ENCODE assay signal across 8 cellular contexts in the genomic region with DNA sequence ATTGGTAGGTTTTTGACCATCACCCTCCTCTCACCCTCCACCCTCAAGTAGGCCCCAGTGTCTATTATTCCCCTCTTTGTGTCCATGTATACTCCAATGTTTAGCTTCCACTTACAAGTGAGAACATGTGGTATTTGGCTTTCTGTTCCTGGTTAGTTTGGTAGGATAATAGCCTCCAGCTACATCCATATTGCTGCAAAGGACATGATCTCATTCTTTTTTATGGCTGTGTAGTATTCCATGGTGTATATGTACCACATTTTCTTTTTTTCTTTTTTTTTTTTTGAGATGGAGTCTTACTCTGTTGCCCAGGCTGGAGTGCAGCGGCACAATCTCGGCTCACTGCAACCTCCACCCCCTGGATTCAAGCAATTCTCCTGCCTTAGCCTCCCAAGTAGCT.
A peak's percentile ranks its signal among the peaks of the same experiment; 100 is the strongest.
DNase-seq lines count a peak whose midpoint lies in the region; ATAC-seq, FAIRE-seq and TF ChIP-seq lines count a peak whose summit lies in the region.
"Not testable (repeated sequence)": the region's sequence is repeated elsewhere in the genome, so short reads cannot be mapped to it uniquely, and the experiment has no call there.

No MANE protein-coding gene starts in this region.

- ATAC-seq in A549; SK-N-SH treated with all-trans-retinoic acid at 6 μM for 48 hours; activated CD8-positive, alpha-beta memory T cell treated with anti-CD3 and anti-CD28 coated beads, Interleukin-2, amount 10 ng/mL, durations not matched to agents 7 days and 5 days; activated naive CD4-positive, alpha-beta T cell treated with anti-CD3 and anti-CD28 coated beads, Interleukin-2, amount 50 U/mL, for 72 hours; natural killer cell treated with Interleukin-12 subunit alpha and Interleukin-12 subunit beta and Interleukin-15 and Interleukin-18, amount 100 ng/mL, for 72 hours: not testable (repeated sequence)

- peaks cover 55% of the 10 kb centered on the region for H3K4me1 ChIP-seq in A549
- H3K4me1 ChIP-seq in HEK293 (ENCODE audit: control insufficient read depth, insufficient read depth, low read length); vagina: not testable (repeated sequence)

- H3K36me3 ChIP-seq in HEK293 (ENCODE audit: control insufficient read depth in 2 of 2, insufficient read depth in 1 of 2, low read length in 2 of 2); vagina: not testable (repeated sequence)

- H3K4me2 ChIP-seq in A549, result peak overlapping the region; percentile 62; the same call in 1 of the 3 replicates

- peak overlapping the region; percentile 81 to 87 for H3K27ac ChIP-seq in A549
- not testable (repeated sequence) for H3K27ac ChIP-seq in HEK293 (ENCODE audit: extremely low read depth, low read depth, low read length)
- H3K27ac ChIP-seq in vagina, result peak overlapping the region; percentile 43

- not testable (repeated sequence) for DNase-seq in A549 (ENCODE audit: low read depth in 1 of 2, low spot score in 1 of 2); activated CD8-positive, alpha-beta memory T cell treated with anti-CD3 and anti-CD28 coated beads, Interleukin-2, amount 10 ng/mL, durations not matched to agents 7 days and 5 days; activated naive CD4-positive, alpha-beta T cell treated with anti-CD3 and anti-CD28 coated beads, Interleukin-2, amount 50 U/mL, for 72 hours (ENCODE audit: low spot score in 2 of 2); MCF 10A (ENCODE audit: unreplicated experiment); natural killer cell treated with Interleukin-12 subunit alpha and Interleukin-12 subunit beta and Interleukin-15 and Interleukin-18, amount 100 ng/mL, for 72 hours (ENCODE audit: low spot score); vagina (ENCODE audit: extremely low spot score in 2 of 2)

- FAIRE-seq in A549 (lab: Jason Lieb, UNC), result peak; percentile 32

- not testable (repeated sequence) for TF ChIP-seq CTCF in A549 (IDR thresholded peaks at IDR 0.05); HEK293 (tag by site-specific recombination; IDR thresholded peaks at IDR 0.05); MCF 10A (IDR thresholded peaks at IDR 0.05; ENCODE audit: unreplicated experiment); vagina (IDR thresholded peaks at IDR 0.05)

- peak overlapping the region; percentile 67 for H3K27ac Mint-ChIP-seq in activated CD8-positive, alpha-beta memory T cell treated with anti-CD3 and anti-CD28 coated beads, Interleukin-2, amount 10 ng/mL, durations not matched to agents 7 days and 5 days
- peak overlapping the region; percentile 24 to 80 for H3K27ac Mint-ChIP-seq in activated naive CD4-positive, alpha-beta T cell treated with anti-CD3 and anti-CD28 coated beads, Interleukin-2, amount 50 U/mL, for 72 hours
- not testable (repeated sequence) for H3K27ac Mint-ChIP-seq in MCF 10A (ENCODE audit: low read depth, unreplicated experiment)
- peak overlapping the region in 1 of 2 donors; percentile 80 for H3K27ac Mint-ChIP-seq in natural killer cell treated with Interleukin-12 subunit alpha and Interleukin-12 subunit beta and Interleukin-15 and Interleukin-18, amount 100 ng/mL, for 72 hours

- not testable (repeated sequence) for H3K9me3 Mint-ChIP-seq in activated CD8-positive, alpha-beta memory T cell treated with anti-CD3 and anti-CD28 coated beads, Interleukin-2, amount 10 ng/mL, durations not matched to agents 7 days and 5 days (ENCODE audit: low read depth); MCF 10A (ENCODE audit: unreplicated experiment); natural killer cell treated with Interleukin-12 subunit alpha and Interleukin-12 subunit beta and Interleukin-15 and Interleukin-18, amount 100 ng/mL, for 72 hours
- H3K9me3 Mint-ChIP-seq in activated naive CD4-positive, alpha-beta T cell treated with anti-CD3 and anti-CD28 coated beads, Interleukin-2, amount 50 U/mL, for 72 hours, result peaks cover 0 to 13% of the 10 kb centered on the region in 2 donors

- CTCF ChIA-PET in A549 (lab: Yijun Ruan, JAX), result interaction anchor here (0.6 to 0.8 kb wide), 2 partner anchors 19 to 116 kb away, joined by 3 read pairs; no protein-coding TSS in a partner anchor
- CTCF ChIA-PET in HEK293 (lab: Yijun Ruan, JAX), result interaction anchor here (0.6 kb wide), 1 partner anchor 676 kb away, joined by 3 read pairs; no protein-coding TSS in a partner anchor
- CTCF ChIA-PET in activated CD8-positive, alpha-beta memory T cell treated with anti-CD3 and anti-CD28 coated beads, Interleukin-2, amount 10 ng/mL, durations not matched to agents 7 days and 5 days (lab: Charles Lee), result interaction anchor here (0.6 kb wide), 1 partner anchor 343 kb away, joined by 3 read pairs; no protein-coding TSS in a partner anchor
- CTCF ChIA-PET in MCF 10A (lab: Yijun Ruan, JAX), result interaction anchor here (0.7 to 1.9 kb wide), 3 partner anchors 9 to 123 kb away, joined by 3 to 4 read pairs (median 4); no protein-coding TSS in a partner anchor

- not testable (repeated sequence) for H3K27me3 ChIP-seq in vagina

- H3K9me3 ChIP-seq in A549; HEK293 (ENCODE audit: control insufficient read depth, insufficient read depth, low read depth, low read length); vagina: not testable (repeated sequence)

- H3K36me3 Mint-ChIP-seq in activated CD8-positive, alpha-beta memory T cell treated with anti-CD3 and anti-CD28 coated beads, Interleukin-2, amount 10 ng/mL, durations not matched to agents 7 days and 5 days, result peaks cover 47% of the 10 kb centered on the region
- H3K36me3 Mint-ChIP-seq in activated naive CD4-positive, alpha-beta T cell treated with anti-CD3 and anti-CD28 coated beads, Interleukin-2, amount 50 U/mL, for 72 hours, result peaks cover 0 to 40% of the 10 kb centered on the region in 2 donors
- not testable (repeated sequence) for H3K36me3 Mint-ChIP-seq in MCF 10A (ENCODE audit: insufficient read depth, unreplicated experiment)
- peaks cover 15% of the 10 kb centered on the region for H3K36me3 Mint-ChIP-seq in natural killer cell treated with Interleukin-12 subunit alpha and Interleukin-12 subunit beta and Interleukin-15 and Interleukin-18, amount 100 ng/mL, for 72 hours

- 100% methylated on average over 2 of the region's 2 CpGs for WGBS in A549 (ENCODE audit: missing lambda C conversion rate)

- H3K27me3 Mint-ChIP-seq in activated CD8-positive, alpha-beta memory T cell treated with anti-CD3 and anti-CD28 coated beads, Interleukin-2, amount 10 ng/mL, durations not matched to agents 7 days and 5 days; MCF 10A (ENCODE audit: insufficient read depth, unreplicated experiment); natural killer cell treated with Interleukin-12 subunit alpha and Interleukin-12 subunit beta and Interleukin-15 and Interleukin-18, amount 100 ng/mL, for 72 hours: not testable (repeated sequence)

- intact Hi-C loops in MCF 10A (cut with micrococcal nuclease); vagina (cut with DNase I): not testable (repeated sequence)

- not testable (repeated sequence) for TF ChIP-seq POLR2A in A549 (IDR thresholded peaks at IDR 0.05; ENCODE audit: low read length); vagina (IDR thresholded peaks at IDR 0.05)

- not testable (repeated sequence) for TF ChIP-seq RAD21 in A549 (conservative IDR thresholded peaks at IDR 0.05 in 1 of 2, IDR thresholded peaks at IDR 0.05 in 1 of 2)

- not testable (repeated sequence) for H3K4me3 Mint-ChIP-seq in activated CD8-positive, alpha-beta memory T cell treated with anti-CD3 and anti-CD28 coated beads, Interleukin-2, amount 10 ng/mL, durations not matched to agents 7 days and 5 days
- H3K4me3 Mint-ChIP-seq in MCF 10A (ENCODE audit: unreplicated experiment), result peak overlapping the region; percentile 48
- peak overlapping the region; percentile 14 for H3K4me3 Mint-ChIP-seq in natural killer cell treated with Interleukin-12 subunit alpha and Interleukin-12 subunit beta and Interleukin-15 and Interleukin-18, amount 100 ng/mL, for 72 hours

- not testable (repeated sequence) for H3K4me3 ChIP-seq in A549; HEK293 (ENCODE audit: low read depth, low read length); vagina

- H3K4me1 Mint-ChIP-seq in activated CD8-positive, alpha-beta memory T cell treated with anti-CD3 and anti-CD28 coated beads, Interleukin-2, amount 10 ng/mL, durations not matched to agents 7 days and 5 days, result peaks cover 52% of the 10 kb centered on the region
- H3K4me1 Mint-ChIP-seq in MCF 10A (ENCODE audit: insufficient read depth, unreplicated experiment), result peaks cover 33% of the 10 kb centered on the region
- H3K4me1 Mint-ChIP-seq in natural killer cell treated with Interleukin-12 subunit alpha and Interleukin-12 subunit beta and Interleukin-15 and Interleukin-18, amount 100 ng/mL, for 72 hours (ENCODE audit: low read depth in 2 of 2), result peaks cover 25 to 36% of the 10 kb centered on the region in 2 donors

- TF ChIP-seq EP300 in A549 (IDR thresholded peaks at IDR 0.05), result not testable (repeated sequence)

- not testable (repeated sequence) for BruUV-seq in MCF 10A (replicated peaks; lab: Mats Ljungman, UMichigan)

- POLR2A ChIA-PET in A549 (lab: Yijun Ruan, JAX) (interaction anchor here (1.2 kb wide), 1 partner anchor 411 kb away, joined by 7 read pairs; no protein-coding TSS in a partner anchor), MCF 10A (lab: Yijun Ruan, JAX) (interaction anchor here (0.7 to 1.6 kb wide), 5 partner anchors 13 to 399 kb away, joined by 3 to 4 read pairs (median 3); no protein-coding TSS in a partner anchor)
- POLR2A ChIA-PET in HEK293 (lab: Yijun Ruan, JAX), result not testable (repeated sequence)

TF ChIP-seq in A549, 52 proteins besides CTCF, POLR2A, EP300 and RAD21:
- TF ChIP-seq KDM1A (IDR thresholded peaks at IDR 0.05; ENCODE audit: low read depth) (peak; percentile 83), HDAC2 (IDR thresholded peaks at IDR 0.05) (peak; percentile 54; the same call in 1 of the 2 replicates), CHD4 (IDR thresholded peaks at IDR 0.05; ENCODE audit: borderline replicate concordance) (peak; percentile 66; the same call in 1 of the 2 replicates)

TF ChIP-seq in HEK293, 187 proteins besides CTCF, POLR2A, EP300 and RAD21:
- peak; percentile 90 for TF ChIP-seq ZNF146 (tag by site-specific recombination; IDR thresholded peaks at IDR 0.05)

TF ChIP-seq in SK-N-SH treated with all-trans-retinoic acid at 6 μM for 48 hours, 23 proteins besides CTCF, POLR2A, EP300 and RAD21:
- TF ChIP-seq ZNF8 (CRISPR knock-in tag; IDR thresholded peaks at IDR 0.05), result peak; percentile 91
